7 cellular contexts compared by ENCODE assay signal in genomic region chr3:46974421-46975227, GRCh38. TPM values are rescaled to one million over a fixed set of nuclear protein-coding genes. Genes with fewer than 3 reads are reported as not detected.
DNase-seq lines count a peak whose midpoint lies in the region; ATAC-seq, FAIRE-seq and TF ChIP-seq lines count a peak whose summit lies in the region.

No MANE protein-coding gene starts in this region.

- DNase-seq in GM12891 (ENCODE audit: insufficient read length, low spot score) (no peak), NB4 (ENCODE audit: low read depth) (peak; percentile 51), trophoblast cell (no peak), GOT3 (lab: John Stamatoyannopoulos, UW) (no peak), DMS 273 treated with DMSO at 0.1 percent for 48 hours (lab: John Stamatoyannopoulos, UW) (no peak)

- TF ChIP-seq POLR2A in GM12891 (IDR thresholded peaks at IDR 0.05; ENCODE audit: low read depth, low read length): no peak
- TF ChIP-seq POLR2A in NB4 (IDR thresholded peaks at IDR 0.05; ENCODE audit: extremely low read depth, insufficient read length): no peak

- H3K23ac ChIP-seq in trophoblast cell (ENCODE audit: low read length): no peak overlapping the region

- H3K79me1 ChIP-seq in trophoblast cell (ENCODE audit: low read length): peaks cover 16% of the 10 kb centered on the region

- no peak overlapping the region for H2BK5ac ChIP-seq in trophoblast cell (ENCODE audit: low read depth, low read length, poor library complexity)

- ATAC-seq in GM18868 (IDR thresholded peaks at IDR 0.05; ENCODE audit: unreplicated experiment): no peak

- H3K18ac ChIP-seq in trophoblast cell (ENCODE audit: low read length): no peak overlapping the region

- H3K4me3 ChIP-seq in NB4 (ENCODE audit: low read depth, low read length) (peak overlapping the region; percentile 42), duodenal mucosa (ENCODE audit: low read depth in 1 of 2, low read length in 2 of 2) (peak overlapping the region; percentile 18 to 38), trophoblast cell (ENCODE audit: low read depth, low read length) (no peak overlapping the region)

- peak overlapping the region; percentile 92 for H3K4ac ChIP-seq in trophoblast cell (ENCODE audit: low read depth, low read length)

- H2AK5ac ChIP-seq in trophoblast cell (ENCODE audit: low read length): no peak overlapping the region

- H3K27me3 ChIP-seq in duodenal mucosa (ENCODE audit: control insufficient read depth in 1 of 2, insufficient read depth in 2 of 2, low read length in 2 of 2): no peaks in the 10 kb centered on the region
- H3K27me3 ChIP-seq in trophoblast cell (ENCODE audit: insufficient read depth, low read length): no peaks in the 10 kb centered on the region

- no peak overlapping the region for H4K12ac ChIP-seq in trophoblast cell (ENCODE audit: low read depth, low read length)

- no peak overlapping the region for H4K8ac ChIP-seq in trophoblast cell (ENCODE audit: low read depth, low read length)

- H3K9ac ChIP-seq in duodenal mucosa (ENCODE audit: low read depth in 1 of 2, low read length in 2 of 2) (peak overlapping the region in 1 of 2 donors; percentile 3), trophoblast cell (ENCODE audit: low read length) (no peak overlapping the region)

- H2AFZ ChIP-seq in trophoblast cell (ENCODE audit: insufficient read depth, low read length, poor library complexity): no peak overlapping the region

- no peak overlapping the region for H4K91ac ChIP-seq in trophoblast cell (ENCODE audit: low read depth, low read length)

- H3K9me3 ChIP-seq in duodenal mucosa (ENCODE audit: control insufficient read depth in 1 of 2, low read length in 2 of 2): no peaks in the 10 kb centered on the region
- H3K9me3 ChIP-seq in trophoblast cell (ENCODE audit: insufficient read depth, low read depth, low read length): no peaks in the 10 kb centered on the region

- peaks cover 46 to 47% of the 10 kb centered on the region in 2 donors for H3K4me1 ChIP-seq in duodenal mucosa (ENCODE audit: control insufficient read depth in 1 of 2, insufficient read depth in 2 of 2, low read length in 2 of 2)
- peaks cover 19 to 27% of the 10 kb centered on the region in 2 experiments for H3K4me1 ChIP-seq in trophoblast cell (ENCODE audit: control insufficient read depth in 1 of 2, insufficient read depth in 2 of 2, low read length in 2 of 2)

- H3K4me2 ChIP-seq in trophoblast cell (ENCODE audit: low read length): no peak overlapping the region

- no peak overlapping the region for H2BK12ac ChIP-seq in trophoblast cell (ENCODE audit: low read length)

- WGBS in trophoblast cell (ENCODE audit: extremely low coverage, insufficient coverage, insufficient read length): no CpG with 5 or more reads among the region's 9 CpGs

- FAIRE-seq in GM12891 (lab: Jason Lieb, UNC): peak; percentile 91

- no peak for TF ChIP-seq CTCF in NB4 (IDR thresholded peaks at IDR 0.05; ENCODE audit: low read depth, low read length)

- no peak overlapping the region for H3K27ac ChIP-seq in duodenal mucosa (ENCODE audit: low read depth, low read length)
- H3K27ac ChIP-seq in trophoblast cell (ENCODE audit: low read depth, low read length): no peak overlapping the region

- H3K14ac ChIP-seq in trophoblast cell (ENCODE audit: low read length): no peak overlapping the region

- no peak overlapping the region for H2BK120ac ChIP-seq in trophoblast cell (ENCODE audit: insufficient read depth, low read length, poor library complexity)

- peaks cover 18% of the 10 kb centered on the region for H3K79me2 ChIP-seq in trophoblast cell (ENCODE audit: control insufficient read depth, insufficient read depth, low read length, poor library complexity)

- H3K36me3 ChIP-seq in duodenal mucosa (ENCODE audit: control insufficient read depth in 1 of 2, insufficient read depth in 2 of 2, low read length in 2 of 2) (peaks cover 0 to under 1% of the 10 kb centered on the region in 2 donors), trophoblast cell (ENCODE audit: control insufficient read depth in 1 of 2, insufficient read depth in 2 of 2, low read length in 2 of 2) (peaks cover 0 to under 1% of the 10 kb centered on the region in 2 experiments)

TF ChIP-seq in GM12891, 5 proteins besides CTCF, POLR2A, EP300 and RAD21:
- no peak for TF ChIP-seq POU2F2 (IDR thresholded peaks at IDR 0.05; ENCODE audit: low read depth, low read length)
- peak; percentile 78 for TF ChIP-seq SPI1 (IDR thresholded peaks at IDR 0.05; ENCODE audit: low read depth, low read length)
TF ChIP-seq in GM12891: peak in this region for 1.

RNA-seq across cellular contexts. Expression of gene CCDC12, which starts 1.9 kb away (rescaled TPM):
- polyA plus RNA-seq in GM12891 (2012; ENCODE audit: low read depth, missing spikeins): 55.8 TPM
- 47.9 and 48.1 TPM in 2 replicates for polyA plus RNA-seq in trophoblast cell (2013)

RNA-seq across cellular contexts. Expression of gene NBEAL2, which starts 4.8 kb away (rescaled TPM):
- 53.4 TPM for polyA plus RNA-seq in GM12891 (2012; ENCODE audit: low read depth, missing spikeins)
- 18.1 and 18.9 TPM in 2 replicates for polyA plus RNA-seq in trophoblast cell (2013)
